In the genomic region with DNA sequence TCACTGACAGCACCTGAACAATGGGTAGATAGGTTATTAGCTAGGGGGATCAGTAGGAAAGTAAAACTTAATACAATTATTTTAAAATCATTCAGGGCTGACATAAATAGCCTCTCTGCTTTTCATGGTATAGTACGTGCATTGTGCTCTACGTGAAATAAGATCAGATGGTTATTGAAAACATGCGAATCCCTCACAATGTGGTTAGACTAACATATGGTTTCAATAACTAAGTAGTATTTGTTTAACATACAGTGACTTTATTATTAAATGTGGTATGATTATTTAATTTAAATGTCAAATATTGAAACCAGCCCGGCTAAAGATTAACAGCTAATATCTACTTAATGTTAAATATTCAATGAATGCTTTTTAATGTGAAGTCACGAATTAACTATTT, we compare ENCODE assay signal across 31 cellular contexts.
"Had no signal": no experiment of that assay in that cellular context is flagged by ENCODE, and none has a peak within 500 bp of the region (broad histone marks: within the 10 kb centered on the region; RNA-seq: fewer than 3 reads in every experiment).

No MANE protein-coding gene starts in this region.

- H3K4me3 ChIP-seq: adrenal gland, body of pancreas, breast epithelium had no signal

- H3K36me3 ChIP-seq: adrenal gland, brain microvascular endothelial cell, breast epithelium had no signal

- ATAC-seq: activated CD8-positive, alpha-beta T cell treated with anti-CD3 and anti-CD28 coated beads for 36 hours; activated naive CD4-positive, alpha-beta T cell treated with anti-CD3 and anti-CD28 coated beads, Interleukin-2, amount 50 U/mL, for 72 hours; activated T-cell treated with anti-CD3 and anti-CD28 coated beads, Interleukin-2, amount 50 U/mL, for 4 hours; activated T-cell treated with anti-CD3 and anti-CD28 coated beads, Interleukin-2, amount 50 U/mL, for 72 hours; activated T-helper 17 cell treated with anti-CD3 and anti-CD28 coated beads, Interleukin-2, amount 50 U/mL, for 72 hours; body of pancreas had no signal

- H3K4me1 ChIP-seq: adrenal gland, body of pancreas, breast epithelium had no signal

- DNase-seq: activated B cell treated with CpG ODN at 0.5 μM for 24 hours; activated CD4-positive, alpha-beta memory T cell treated with anti-CD3 and anti-CD28 coated beads for 36 hours; activated CD4-positive, alpha-beta T cell treated with anti-CD3 and anti-CD28 coated beads for 4 hours; activated CD4-positive, alpha-beta T cell treated with anti-CD3 and anti-CD28 coated beads, Interleukin-2, amount 10 ng/mL, durations not matched to agents 24 days and 14 days; activated CD4-positive, alpha-beta T cell treated with anti-CD3 and anti-CD28 coated beads, Interleukin-2, amount 50 U/mL, for 1 hour; activated CD4-positive, alpha-beta T cell treated with anti-CD3 and anti-CD28 coated beads, Interleukin-2, amount 50 U/mL, for 4 hours; activated CD4-positive, CD25-positive, alpha-beta regulatory T cell treated with anti-CD3 and anti-CD28 coated beads, Interleukin-2, amount 50 U/mL, for 72 hours; activated CD8-positive, alpha-beta memory T cell treated with anti-CD3 and anti-CD28 coated beads, Interleukin-2, amount 50 U/mL, for 4 hours; activated CD8-positive, alpha-beta T cell treated with anti-CD3 and anti-CD28 coated beads for 36 hours; activated effector memory CD4-positive, alpha-beta T cell treated with anti-CD3 and anti-CD28 coated beads, Interleukin-2, amount 50 U/mL, for 16 hours; activated gamma-delta T cell treated with Interleukin-2 at 50 U/mL for 16 hours; activated naive CD4-positive, alpha-beta T cell; activated naive CD4-positive, alpha-beta T cell treated with anti-CD3 and anti-CD28 coated beads for 36 hours; activated naive CD4-positive, alpha-beta T cell treated with anti-CD3 and anti-CD28 coated beads, Interleukin-2, amount 50 U/mL, for 16 hours; activated naive CD8-positive, alpha-beta T cell treated with anti-CD3 and anti-CD28 coated beads for 36 hours; activated T-cell treated with anti-CD3 and anti-CD28 coated beads for 4 hours; activated T-cell treated with anti-CD3 and anti-CD28 coated beads, Interleukin-2, amount 50 U/mL, for 1 hour; activated T-cell treated with anti-CD3 and anti-CD28 coated beads, Interleukin-2, amount 50 U/mL, for 4 hours; activated T-cell treated with anti-CD3 and anti-CD28 coated beads, Interleukin-2, amount 50 U/mL, for 72 hours; adrenal gland; amniotic stem cell; aorta; body of pancreas; brain microvascular endothelial cell; central memory CD4-positive, alpha-beta T cell; T-helper 2 cell; T-helper 9 cell had no signal

- H3K9me3 ChIP-seq: adrenal gland, body of pancreas, breast epithelium had no signal

- H3K27me3 ChIP-seq: adrenal gland, body of pancreas, brain microvascular endothelial cell, breast epithelium had no signal

- H3K27ac ChIP-seq: adrenal gland, body of pancreas, brain microvascular endothelial cell, breast epithelium, VCaP had no signal
